4 cellular contexts compared by ENCODE assay signal in the genomic region with DNA sequence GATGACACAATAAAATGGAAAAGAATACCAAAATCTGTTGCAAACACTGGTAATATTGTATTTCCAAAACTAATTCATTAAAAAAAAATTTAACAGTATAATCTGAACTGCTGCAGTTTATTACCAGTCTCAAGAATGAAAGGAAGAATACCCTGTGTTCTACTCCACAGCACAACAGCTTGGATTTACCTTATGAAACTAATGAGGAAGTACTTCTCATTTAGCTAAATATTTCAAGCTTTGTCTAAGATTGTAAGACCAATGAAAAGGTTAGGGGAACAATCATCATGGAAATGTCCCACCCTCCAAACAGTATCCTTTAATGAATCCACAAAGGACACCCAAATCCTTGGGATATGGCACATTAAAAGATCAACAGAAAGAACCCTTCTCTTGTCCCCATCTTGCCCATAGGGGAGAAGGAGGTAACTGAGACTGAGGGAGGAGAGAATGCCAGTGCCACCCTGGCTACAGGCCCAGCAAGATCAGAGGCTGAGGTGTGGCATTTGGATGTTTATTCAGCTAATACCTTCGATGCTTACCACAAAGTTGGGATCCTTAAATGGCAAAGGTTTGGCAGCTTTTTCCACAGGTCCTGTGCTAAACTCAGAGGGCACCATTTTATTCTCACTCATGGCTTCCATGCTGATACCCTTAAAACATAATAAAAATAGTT.
A peak's percentile ranks its signal among the peaks of the same experiment; 100 is the strongest.
TF ChIP-seq lines count a peak whose summit lies in the region.

No MANE protein-coding gene starts in this region.

TF ChIP-seq in IMR-90, 13 proteins besides CTCF, POLR2A, EP300 and RAD21:
- no peak for TF ChIP-seq CEBPB (IDR thresholded peaks at IDR 0.05; ENCODE audit: low read depth, low read length)
- no peak for TF ChIP-seq MAZ (IDR thresholded peaks at IDR 0.05; ENCODE audit: borderline replicate concordance, low read depth, low read length)
- no peak for TF ChIP-seq RCOR1 (IDR thresholded peaks at IDR 0.05; ENCODE audit: insufficient replicate concordance, low read length)
- TF ChIP-seq, protein P1, sequence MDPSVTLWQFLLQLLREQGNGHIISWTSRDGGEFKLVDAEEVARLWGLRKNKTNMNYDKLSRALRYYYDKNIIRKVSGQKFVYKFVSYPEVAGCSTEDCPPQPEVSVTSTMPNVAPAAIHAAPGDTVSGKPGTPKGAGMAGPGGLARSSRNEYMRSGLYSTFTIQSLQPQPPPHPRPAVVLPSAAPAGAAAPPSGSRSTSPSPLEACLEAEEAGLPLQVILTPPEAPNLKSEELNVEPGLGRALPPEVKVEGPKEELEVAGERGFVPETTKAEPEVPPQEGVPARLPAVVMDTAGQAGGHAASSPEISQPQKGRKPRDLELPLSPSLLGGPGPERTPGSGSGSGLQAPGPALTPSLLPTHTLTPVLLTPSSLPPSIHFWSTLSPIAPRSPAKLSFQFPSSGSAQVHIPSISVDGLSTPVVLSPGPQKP (IDR thresholded peaks at IDR 0.05; ENCODE audit: borderline replicate concordance, low read depth, low read length): no peak

TF ChIP-seq in GM12878, 131 proteins besides CTCF, POLR2A, EP300 and RAD21:
- TF ChIP-seq STAT3 (IDR thresholded peaks at IDR 0.05; ENCODE audit: low read depth, low read length) (no peak), NRF1 (conservative IDR thresholded peaks at IDR 0.05; ENCODE audit: low read depth, low read length) (no peak), BHLHE40 (IDR thresholded peaks at IDR 0.05; ENCODE audit: borderline replicate concordance in 1 of 2, low read depth in 2 of 2, low read length in 1 of 2) (no peak)

TF ChIP-seq in liver, 16 proteins besides CTCF, POLR2A, EP300 and RAD21:
- TF ChIP-seq JUND (IDR thresholded peaks at IDR 0.05): no peak
- peak; percentile 57 for TF ChIP-seq YY1 (IDR thresholded peaks at IDR 0.05)
- no peak for TF ChIP-seq NR2F2 (IDR thresholded peaks at IDR 0.05)
- no peak for TF ChIP-seq FOXA1 (IDR thresholded peaks at IDR 0.05)
- no peak for TF ChIP-seq RXRA (IDR thresholded peaks at IDR 0.05)
- TF ChIP-seq, protein P2, sequence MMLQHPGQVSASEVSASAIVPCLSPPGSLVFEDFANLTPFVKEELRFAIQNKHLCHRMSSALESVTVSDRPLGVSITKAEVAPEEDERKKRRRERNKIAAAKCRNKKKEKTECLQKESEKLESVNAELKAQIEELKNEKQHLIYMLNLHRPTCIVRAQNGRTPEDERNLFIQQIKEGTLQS (IDR thresholded peaks at IDR 0.05): no peak
- TF ChIP-seq, protein P3, sequence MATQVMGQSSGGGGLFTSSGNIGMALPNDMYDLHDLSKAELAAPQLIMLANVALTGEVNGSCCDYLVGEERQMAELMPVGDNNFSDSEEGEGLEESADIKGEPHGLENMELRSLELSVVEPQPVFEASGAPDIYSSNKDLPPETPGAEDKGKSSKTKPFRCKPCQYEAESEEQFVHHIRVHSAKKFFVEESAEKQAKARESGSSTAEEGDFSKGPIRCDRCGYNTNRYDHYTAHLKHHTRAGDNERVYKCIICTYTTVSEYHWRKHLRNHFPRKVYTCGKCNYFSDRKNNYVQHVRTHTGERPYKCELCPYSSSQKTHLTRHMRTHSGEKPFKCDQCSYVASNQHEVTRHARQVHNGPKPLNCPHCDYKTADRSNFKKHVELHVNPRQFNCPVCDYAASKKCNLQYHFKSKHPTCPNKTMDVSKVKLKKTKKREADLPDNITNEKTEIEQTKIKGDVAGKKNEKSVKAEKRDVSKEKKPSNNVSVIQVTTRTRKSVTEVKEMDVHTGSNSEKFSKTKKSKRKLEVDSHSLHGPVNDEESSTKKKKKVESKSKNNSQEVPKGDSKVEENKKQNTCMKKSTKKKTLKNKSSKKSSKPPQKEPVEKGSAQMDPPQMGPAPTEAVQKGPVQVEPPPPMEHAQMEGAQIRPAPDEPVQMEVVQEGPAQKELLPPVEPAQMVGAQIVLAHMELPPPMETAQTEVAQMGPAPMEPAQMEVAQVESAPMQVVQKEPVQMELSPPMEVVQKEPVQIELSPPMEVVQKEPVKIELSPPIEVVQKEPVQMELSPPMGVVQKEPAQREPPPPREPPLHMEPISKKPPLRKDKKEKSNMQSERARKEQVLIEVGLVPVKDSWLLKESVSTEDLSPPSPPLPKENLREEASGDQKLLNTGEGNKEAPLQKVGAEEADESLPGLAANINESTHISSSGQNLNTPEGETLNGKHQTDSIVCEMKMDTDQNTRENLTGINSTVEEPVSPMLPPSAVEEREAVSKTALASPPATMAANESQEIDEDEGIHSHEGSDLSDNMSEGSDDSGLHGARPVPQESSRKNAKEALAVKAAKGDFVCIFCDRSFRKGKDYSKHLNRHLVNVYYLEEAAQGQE (IDR thresholded peaks at IDR 0.05): no peak
- TF ChIP-seq FOXA2 (IDR thresholded peaks at IDR 0.05): no peak
- TF ChIP-seq, protein P4, sequence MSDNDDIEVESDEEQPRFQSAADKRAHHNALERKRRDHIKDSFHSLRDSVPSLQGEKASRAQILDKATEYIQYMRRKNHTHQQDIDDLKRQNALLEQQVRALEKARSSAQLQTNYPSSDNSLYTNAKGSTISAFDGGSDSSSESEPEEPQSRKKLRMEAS (IDR thresholded peaks at IDR 0.05): no peak
- no peak for TF ChIP-seq TAF1 (conservative IDR thresholded peaks at IDR 0.05)
- no peak for TF ChIP-seq GABPA (IDR thresholded peaks at IDR 0.05 in 1 of 2, conservative IDR thresholded peaks at IDR 0.05 in 1 of 2)
- TF ChIP-seq HNF4A (conservative IDR thresholded peaks at IDR 0.05): peak in 1 of 2 donors; percentile 7
- no peak for TF ChIP-seq SP1 (IDR thresholded peaks at IDR 0.05)

TF ChIP-seq in GM12891, 5 proteins besides CTCF, POLR2A, EP300 and RAD21:
- TF ChIP-seq SPI1 (IDR thresholded peaks at IDR 0.05; ENCODE audit: low read depth, low read length) (no peak), POU2F2 (IDR thresholded peaks at IDR 0.05; ENCODE audit: low read depth, low read length) (no peak)
TF ChIP-seq in GM12891: peak in this region for 0.
